ENCODE assay signal across 16 cellular contexts in the genomic region with DNA sequence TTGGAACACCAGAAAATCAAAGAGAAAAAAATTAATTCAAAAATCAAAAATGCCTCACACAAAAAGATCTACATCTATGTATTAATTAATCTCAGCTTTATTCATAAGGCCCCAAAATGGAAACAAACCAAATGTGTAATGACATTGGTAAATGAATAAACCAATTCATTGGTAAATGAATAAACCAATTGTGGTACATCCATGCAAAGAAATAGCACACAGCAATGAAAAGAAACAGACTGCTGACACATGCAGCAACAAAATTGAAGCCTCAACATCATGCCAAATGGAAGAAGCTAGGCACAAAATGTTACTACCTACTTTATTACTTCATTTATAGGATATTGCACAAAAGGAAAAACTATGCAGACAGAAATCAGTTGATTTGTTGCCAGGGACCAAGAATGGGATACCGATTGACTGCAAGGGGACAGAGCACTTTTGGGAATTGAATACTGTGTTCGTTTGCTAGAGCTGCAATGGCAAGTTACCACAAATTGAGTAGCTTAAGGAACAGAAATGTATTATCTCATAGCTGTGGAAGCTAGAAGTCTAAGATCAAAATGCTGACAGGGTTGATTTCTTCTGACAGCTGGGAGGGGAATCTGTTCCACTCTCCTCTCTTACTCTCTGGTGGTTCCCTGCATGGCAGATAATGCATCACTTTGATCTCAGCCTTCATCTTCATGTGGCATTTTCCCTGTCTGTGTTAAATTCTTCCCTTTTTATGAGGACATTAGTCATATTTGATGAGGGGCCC.
DNase-seq lines count a peak whose midpoint lies in the region; ATAC-seq and TF ChIP-seq lines count a peak whose summit lies in the region.
"Had no signal": no experiment of that assay in that cellular context is flagged by ENCODE, and none has a peak within 500 bp of the region (broad histone marks: within the 10 kb centered on the region; RNA-seq: fewer than 3 reads in every experiment).

No MANE protein-coding gene starts in this region.

- intact Hi-C loops in MCF 10A (cut with micrococcal nuclease) (no loop called here), breast epithelium (cut with DNase I; ENCODE audit: low total_unique reads) (no loop called here)
- intact Hi-C loops in CD4-positive, alpha-beta T cell (cut with DNase I, micrococcal nuclease), result no loop called here
- intact Hi-C loops in CD8-positive, alpha-beta T cell (cut with DNase I, micrococcal nuclease), result no loop called here

- no peak for ATAC-seq in CD4-positive, alpha-beta T cell (ENCODE audit: poor library complexity)
- ATAC-seq in CD8-positive, alpha-beta T cell, result no peak

- no peak for TF ChIP-seq POLR2A in breast epithelium (IDR thresholded peaks at IDR 0.05)

- H3K27me3 ChIP-seq in breast epithelium (no peaks in the 10 kb centered on the region), SJCRH30 (no peaks in the 10 kb centered on the region; the same call in 1 of the 2 replicates)
- no peaks in the 10 kb centered on the region for H3K27me3 ChIP-seq in CD4-positive, alpha-beta T cell (ENCODE audit: control insufficient read depth, insufficient read depth, low read length)
- no peaks in the 10 kb centered on the region for H3K27me3 ChIP-seq in CD8-positive, alpha-beta T cell (ENCODE audit: insufficient read depth, low read length)
- H3K27me3 ChIP-seq: BLaER1 had no signal

- DNase-seq in MCF 10A (ENCODE audit: unreplicated experiment) (no peak), breast epithelium (ENCODE audit: low spot score in 2 of 2) (no peak), SJCRH30 (peak; percentile 73 to 83), myocyte (ENCODE audit: low read depth) (peak; percentile 82), type B pancreatic cell (ENCODE audit: extremely low spot score, unreplicated experiment) (no peak), HuH-7 (ENCODE audit: low spot score) (no peak)
- DNase-seq in CD4-positive, alpha-beta T cell, result no peak
- DNase-seq in CD8-positive, alpha-beta T cell, result no peak
- DNase-seq: 8988T; CD8-positive, alpha-beta memory T cell; COR-L47; DMS 273 treated with DMSO at 0.1 percent for 48 hours; DND-41; H9 had no signal

- CTCF ChIA-PET in MCF 10A (lab: Yijun Ruan, JAX), result interaction anchor here (0.6 to 1.2 kb wide), 6 partner anchors 10 to 1735 kb away, joined by 3 to 6 read pairs (median 3); no protein-coding TSS in a partner anchor
- CTCF ChIA-PET in CD4-positive, alpha-beta T cell (lab: Charles Lee), result no interaction called here
- CTCF ChIA-PET in CD8-positive, alpha-beta T cell (lab: Charles Lee), result interaction anchor here (0.6 kb wide), 1 partner anchor 627 kb away, joined by 3 read pairs; no protein-coding TSS in a partner anchor

- H3K4me1 Mint-ChIP-seq in MCF 10A (ENCODE audit: insufficient read depth, unreplicated experiment) (peaks cover 20% of the 10 kb centered on the region), type B pancreatic cell (ENCODE audit: unreplicated experiment) (peaks cover 9% of the 10 kb centered on the region)
- no peaks in the 10 kb centered on the region for H3K4me1 Mint-ChIP-seq in CD4-positive, alpha-beta T cell (ENCODE audit: low read depth)
- no peaks in the 10 kb centered on the region for H3K4me1 Mint-ChIP-seq in CD8-positive, alpha-beta T cell (ENCODE audit: low read depth)
- H3K4me1 Mint-ChIP-seq: CD14-positive monocyte; CD8-positive, alpha-beta memory T cell; H9 had no signal

- H3K36me3 Mint-ChIP-seq in MCF 10A (ENCODE audit: insufficient read depth, unreplicated experiment), result no peaks in the 10 kb centered on the region
- H3K36me3 Mint-ChIP-seq in type B pancreatic cell, result no peaks in the 10 kb centered on the region
- H3K36me3 Mint-ChIP-seq in CD4-positive, alpha-beta T cell (ENCODE audit: low read depth), result no peaks in the 10 kb centered on the region
- no peaks in the 10 kb centered on the region for H3K36me3 Mint-ChIP-seq in CD8-positive, alpha-beta T cell
- H3K36me3 Mint-ChIP-seq: CD14-positive monocyte; CD8-positive, alpha-beta memory T cell had no signal

- H3K4me3 Mint-ChIP-seq in MCF 10A (ENCODE audit: unreplicated experiment), result no peak overlapping the region
- no peak overlapping the region for H3K4me3 Mint-ChIP-seq in type B pancreatic cell
- no peak overlapping the region for H3K4me3 Mint-ChIP-seq in CD4-positive, alpha-beta T cell
- H3K4me3 Mint-ChIP-seq in CD8-positive, alpha-beta T cell, result no peak overlapping the region
- H3K4me3 Mint-ChIP-seq: CD14-positive monocyte; CD8-positive, alpha-beta memory T cell; H9 had no signal

- TF ChIP-seq CTCF in MCF 10A (IDR thresholded peaks at IDR 0.05; ENCODE audit: unreplicated experiment), result no peak
- TF ChIP-seq CTCF in breast epithelium (IDR thresholded peaks at IDR 0.05), result no peak
- TF ChIP-seq CTCF in type B pancreatic cell (conservative IDR thresholded peaks at IDR 0.05), result no peak
- no peak for TF ChIP-seq CTCF in CD4-positive, alpha-beta T cell (IDR thresholded peaks at IDR 0.05)
- TF ChIP-seq CTCF in CD8-positive, alpha-beta T cell (IDR thresholded peaks at IDR 0.05), result no peak

- H3K27ac ChIP-seq in breast epithelium (no peak overlapping the region), SJCRH30 (no peak overlapping the region)
- no peak overlapping the region for H3K27ac ChIP-seq in CD4-positive, alpha-beta T cell (ENCODE audit: low read depth, low read length)
- no peak overlapping the region for H3K27ac ChIP-seq in CD8-positive, alpha-beta T cell (ENCODE audit: low read depth, low read length)
- H3K27ac ChIP-seq: BLaER1 had no signal

- H3K27me3 Mint-ChIP-seq in MCF 10A (ENCODE audit: insufficient read depth, unreplicated experiment) (no peaks in the 10 kb centered on the region), type B pancreatic cell (no peaks in the 10 kb centered on the region)
- H3K27me3 Mint-ChIP-seq in CD4-positive, alpha-beta T cell, result no peaks in the 10 kb centered on the region
- H3K27me3 Mint-ChIP-seq in CD8-positive, alpha-beta T cell (ENCODE audit: low read depth), result no peaks in the 10 kb centered on the region

- POLR2A ChIA-PET in MCF 10A (lab: Yijun Ruan, JAX), result interaction anchor here (0.7 to 1.5 kb wide), 2 partner anchors 86 to 823 kb away, joined by 3 to 4 read pairs; no protein-coding TSS in a partner anchor
- POLR2A ChIA-PET in CD4-positive, alpha-beta T cell (lab: Charles Lee), result no interaction called here
- POLR2A ChIA-PET in CD8-positive, alpha-beta T cell (lab: Charles Lee), result no interaction called here

- H3K9me3 Mint-ChIP-seq in MCF 10A (ENCODE audit: unreplicated experiment), result peaks cover 9% of the 10 kb centered on the region
- H3K9me3 Mint-ChIP-seq in type B pancreatic cell, result peaks cover 27% of the 10 kb centered on the region
- H3K9me3 Mint-ChIP-seq in CD4-positive, alpha-beta T cell, result peaks cover 3% of the 10 kb centered on the region
- H3K9me3 Mint-ChIP-seq in CD8-positive, alpha-beta T cell, result peaks cover 4% of the 10 kb centered on the region

- H3K27ac Mint-ChIP-seq in MCF 10A (ENCODE audit: low read depth, unreplicated experiment), result peak overlapping the region; percentile 13
- H3K27ac Mint-ChIP-seq in type B pancreatic cell, result peak overlapping the region; percentile 59
- no peak overlapping the region for H3K27ac Mint-ChIP-seq in CD4-positive, alpha-beta T cell
- no peak overlapping the region for H3K27ac Mint-ChIP-seq in CD8-positive, alpha-beta T cell
- H3K27ac Mint-ChIP-seq: CD14-positive monocyte; CD8-positive, alpha-beta memory T cell; H9 had no signal

- H3K4me1 ChIP-seq in breast epithelium, result no peaks in the 10 kb centered on the region
- peaks cover 9% of the 10 kb centered on the region for H3K4me1 ChIP-seq in SJCRH30
- no peaks in the 10 kb centered on the region for H3K4me1 ChIP-seq in CD8-positive, alpha-beta T cell (ENCODE audit: insufficient read depth, low read length)
- H3K4me1 ChIP-seq: BLaER1 had no signal

- H3K4me3 ChIP-seq in breast epithelium (no peak overlapping the region), SJCRH30 (no peak overlapping the region)
- no peak overlapping the region for H3K4me3 ChIP-seq in CD8-positive, alpha-beta T cell (ENCODE audit: low read depth, low read length)
- H3K4me3 ChIP-seq: BLaER1 had no signal

- BruUV-seq in MCF 10A (replicated peaks; lab: Mats Ljungman, UMichigan), result no TSS peak

- H3K36me3 ChIP-seq in breast epithelium, result no peaks in the 10 kb centered on the region
- no peaks in the 10 kb centered on the region for H3K36me3 ChIP-seq in SJCRH30
- H3K36me3 ChIP-seq in CD8-positive, alpha-beta T cell (ENCODE audit: insufficient read depth, low read length), result no peaks in the 10 kb centered on the region
- H3K36me3 ChIP-seq: BLaER1 had no signal

- H3K9me3 ChIP-seq in breast epithelium, result peaks cover 0 to 12% of the 10 kb centered on the region in 2 donors
- H3K9me3 ChIP-seq in SJCRH30 (replicated peaks), result peaks cover 6% of the 10 kb centered on the region
- H3K9me3 ChIP-seq in CD4-positive, alpha-beta T cell (ENCODE audit: control insufficient read depth, low read length), result no peaks in the 10 kb centered on the region
- H3K9me3 ChIP-seq in CD8-positive, alpha-beta T cell (ENCODE audit: low read length), result no peaks in the 10 kb centered on the region

Comparison
In these comparisons a context has a peak if more than half of its experiments do, and no peak if none do; other contexts are left out.
1. DNase-seq: peak in SJCRH30 (2 of 2) and myocyte (single experiment); none in MCF 10A (single experiment), breast epithelium (0 of 2), type B pancreatic cell (single experiment), CD4-positive, alpha-beta T cell (0 of 10), HuH-7 (single experiment) and CD8-positive, alpha-beta T cell (0 of 7).
2. H3K27ac Mint-ChIP-seq: peak in MCF 10A (single experiment) and type B pancreatic cell (single experiment); none in CD4-positive, alpha-beta T cell (single experiment) and CD8-positive, alpha-beta T cell (single experiment).